ENCODE assay signal across 17 cellular contexts in the genomic region with DNA sequence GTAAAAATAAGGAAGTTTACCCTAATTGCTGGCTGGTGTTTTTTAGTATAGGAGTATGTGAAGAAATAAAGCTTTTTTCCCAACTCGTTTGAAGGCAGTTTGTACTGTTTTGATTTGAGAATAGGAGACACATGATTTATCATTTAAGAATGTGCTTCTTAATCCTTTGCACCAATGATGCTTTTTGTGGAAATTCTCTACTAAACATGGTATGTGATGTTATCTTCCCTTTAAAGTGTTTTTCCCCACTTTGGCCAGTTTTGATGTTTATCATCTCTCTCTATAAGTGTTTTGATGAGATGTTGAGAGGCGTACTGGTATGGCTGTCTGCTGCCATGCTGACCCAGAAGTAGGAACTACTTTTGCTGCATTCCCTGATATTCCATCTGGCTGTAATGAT.
A peak's percentile ranks its signal among the peaks of the same experiment; 100 is the strongest.
DNase-seq lines count a peak whose midpoint lies in the region; TF ChIP-seq lines count a peak whose summit lies in the region.
"Had no signal": no experiment of that assay in that cellular context is flagged by ENCODE, and none has a peak within 500 bp of the region (broad histone marks: within the 10 kb centered on the region; RNA-seq: fewer than 3 reads in every experiment).

No MANE protein-coding gene starts in this region.

- peak overlapping the region; percentile 99 for H3K27ac ChIP-seq in brain microvascular endothelial cell

- H3K36me3 ChIP-seq in brain microvascular endothelial cell (replicated peaks) = no peaks in the 10 kb centered on the region

- in situ Hi-C loops in brain microvascular endothelial cell (cut with HindIII; ENCODE audit: low pct_ligation_motif_present, low sequenced_read_pairs) = no loop called here
- in situ Hi-C loops in G401 (cut with HindIII; ENCODE audit: low sequenced_read_pairs) = no loop called here

- DNase-seq in A172 (ENCODE audit: low spot score) (peak; percentile 75), HT1080 (ENCODE audit: low read depth) (peak; percentile 48), brain microvascular endothelial cell (peak; percentile 57), glomerular visceral epithelial cell (ENCODE audit: extremely low spot score) (peak; percentile 21), activated T-cell treated with anti-CD3 and anti-CD28 coated beads for 4 hours (no peak), G401 (ENCODE audit: low spot score) (no peak)
- no peak for DNase-seq in activated CD4-positive, alpha-beta T cell treated with anti-CD3 and anti-CD28 coated beads for 4 hours
- DNase-seq in central memory CD4-positive, alpha-beta T cell = no peak
- DNase-seq: 8988T; activated naive CD4-positive, alpha-beta T cell; cerebellar nuclear complex; foreskin melanocyte; immature natural killer cell; midbrain; occipital lobe; stimulated activated CD4-positive, alpha-beta T cell treated with anti-CD3 and anti-CD28 coated beads, Interleukin-12 subunit alpha, Interleukin-12 subunit beta, amount 100 ng/mL, for 4 hours; substantia nigra had no signal

- no peak for TF ChIP-seq CTCF in brain microvascular endothelial cell (IDR thresholded peaks at IDR 0.05; ENCODE audit: low read depth, low read length, missing control alignments)

- H3K4me3 ChIP-seq in brain microvascular endothelial cell (ENCODE audit: low read depth, low read length) = no peak overlapping the region

- H3K27me3 ChIP-seq in brain microvascular endothelial cell (replicated peaks) = no peaks in the 10 kb centered on the region

Comparison
In these comparisons a context has a peak if more than half of its experiments do, and no peak if none do; other contexts are left out.
1. DNase-seq: peak in A172 (single experiment), HT1080 (single experiment), brain microvascular endothelial cell (single experiment) and glomerular visceral epithelial cell (single experiment); none in activated CD4-positive, alpha-beta T cell treated with anti-CD3 and anti-CD28 coated beads for 4 hours (0 of 2), activated T-cell treated with anti-CD3 and anti-CD28 coated beads for 4 hours (single experiment), G401 (single experiment) and central memory CD4-positive, alpha-beta T cell (single experiment).